Comparison of ENCODE assay signal across 22 cellular contexts in the genomic region with DNA sequence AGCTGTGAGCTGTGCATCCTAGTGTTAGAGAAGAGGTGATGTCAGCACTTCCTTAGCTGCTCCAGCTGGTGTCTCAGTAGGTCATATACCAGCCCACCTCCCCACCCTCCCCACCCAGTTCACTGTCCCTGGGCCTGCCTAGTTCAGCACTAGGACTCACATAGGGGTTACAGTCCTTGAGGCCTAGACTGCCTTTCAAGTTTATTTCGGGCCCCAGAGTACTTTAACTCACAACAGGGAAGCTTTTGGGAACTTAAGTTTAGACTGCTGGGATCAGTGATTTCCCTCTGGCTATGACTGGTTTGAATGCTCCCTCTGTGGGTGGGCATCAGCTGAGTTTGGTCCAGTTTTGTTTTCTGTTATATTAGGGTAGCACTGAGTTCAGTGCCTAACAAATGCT.
A peak's percentile ranks its signal among the peaks of the same experiment; 100 is the strongest.
DNase-seq lines count a peak whose midpoint lies in the region; ATAC-seq and TF ChIP-seq lines count a peak whose summit lies in the region.
"Had no signal": no experiment of that assay in that cellular context is flagged by ENCODE, and none has a peak within 500 bp of the region (broad histone marks: within the 10 kb centered on the region; RNA-seq: fewer than 3 reads in every experiment).

No MANE protein-coding gene starts in this region.

- no peaks in the 10 kb centered on the region for H3K4me1 ChIP-seq in GM23338 (ENCODE audit: insufficient read depth)
- no peaks in the 10 kb centered on the region for H3K4me1 ChIP-seq in body of pancreas
- H3K4me1 ChIP-seq: A549; BE2C; BLaER1 treated with 17β-estradiol and CSF1 and Interleukin-3, amounts not matched to agents 10 nM and 100 nM had no signal

- H3K27ac ChIP-seq in GM23338 (ENCODE audit: low read depth), result no peak overlapping the region
- H3K27ac ChIP-seq in body of pancreas, result no peak overlapping the region
- H3K27ac ChIP-seq: A549; BLaER1 treated with 17β-estradiol and CSF1 and Interleukin-3, amounts not matched to agents 10 nM and 100 nM; GM23248 had no signal

- CTCF ChIA-PET in WTC11 (lab: Charles Lee), result interaction anchor here (1.2 kb wide), 1 partner anchor 15 kb away, joined by 4 read pairs; no protein-coding TSS in a partner anchor

- ATAC-seq in GM23338 (peak; percentile 55), WTC11 (peak; percentile 70), body of pancreas (no peak)
- ATAC-seq: A549 had no signal

- H3K4me3 ChIP-seq in GM23338 (no peak overlapping the region), body of pancreas (no peak overlapping the region)
- H3K4me3 ChIP-seq: A549; BLaER1 treated with 17β-estradiol and CSF1 and Interleukin-3, amounts not matched to agents 10 nM and 100 nM; GM23248 had no signal

- POLR2A ChIA-PET in WTC11 (lab: Charles Lee), result no interaction called here

- peak; percentile 14 for DNase-seq in GM23338 (ENCODE audit: low spot score)
- no peak for DNase-seq in WTC11 (ENCODE audit: low spot score)
- peak; percentile 3 for DNase-seq in foreskin melanocyte
- no peak for DNase-seq in SHP77 (lab: John Stamatoyannopoulos, UW)
- DNase-seq in body of pancreas, result no peak
- DNase-seq in activated T-cell treated with anti-CD3 and anti-CD28 coated beads, Interleukin-2, amount 50 U/mL, for 48 hours, result no peak
- DNase-seq in NOMO-1 treated with dmso at 0.1 percent for 144 hours (lab: John Stamatoyannopoulos, UW; ENCODE audit: unreplicated experiment), result no peak
- DNase-seq: 8988T; ACHN; AML-193; BE2C; CD4-positive, alpha-beta T cell; CD8-positive, alpha-beta memory T cell; DMS 273 treated with DMSO at 0.1 percent for 48 hours; DMS79; EL; GF-D8; GM23248; HCEC 1CT had no signal

- TF ChIP-seq CTCF in GM23338 (conservative IDR thresholded peaks at IDR 0.05; ENCODE audit: low read depth in 2 of 2) (no peak), WTC11 (IDR thresholded peaks at IDR 0.05) (no peak), body of pancreas (IDR thresholded peaks at IDR 0.05) (no peak)

- no peak for TF ChIP-seq POLR2A in body of pancreas (IDR thresholded peaks at IDR 0.05)

- no peaks in the 10 kb centered on the region for H3K36me3 ChIP-seq in GM23338 (ENCODE audit: insufficient read depth)
- no peaks in the 10 kb centered on the region for H3K36me3 ChIP-seq in body of pancreas (replicated peaks in 1 of 2; ENCODE audit: insufficient read depth in 1 of 2, low read depth in 2 of 2)
- H3K36me3 ChIP-seq: BE2C; BLaER1 treated with 17β-estradiol and CSF1 and Interleukin-3, amounts not matched to agents 10 nM and 100 nM had no signal

- H3F3A ChIP-seq in GM23338 (replicated peaks; ENCODE audit: low read depth), result no peaks in the 10 kb centered on the region

- no peaks in the 10 kb centered on the region for H3K9me3 ChIP-seq in body of pancreas
- H3K9me3 ChIP-seq: A549, BE2C had no signal

- H3K4me3 Mint-ChIP-seq in GM23338 (no peak overlapping the region), WTC11 (no peak overlapping the region)
- H3K4me3 Mint-ChIP-seq: CD14-positive monocyte; CD4-positive, alpha-beta T cell; CD8-positive, alpha-beta memory T cell had no signal

- no peaks in the 10 kb centered on the region for H3K79me2 ChIP-seq in GM23338 (replicated peaks; ENCODE audit: insufficient read depth)

- no peaks in the 10 kb centered on the region for H3K9me3 Mint-ChIP-seq in GM23338
- H3K9me3 Mint-ChIP-seq in WTC11, result no peaks in the 10 kb centered on the region

- no peaks in the 10 kb centered on the region for H3K9me2 ChIP-seq in GM23338 (ENCODE audit: insufficient read depth)

- WGBS in body of pancreas, 2 donors, result 36 to 88% methylated on average over 1 of the region's 1 CpG

- H3K27ac Mint-ChIP-seq in GM23338, result no peak overlapping the region
- no peak overlapping the region for H3K27ac Mint-ChIP-seq in WTC11
- H3K27ac Mint-ChIP-seq: CD14-positive monocyte; CD4-positive, alpha-beta T cell; CD8-positive, alpha-beta memory T cell had no signal

- intact Hi-C loops in body of pancreas (cut with DNase I), result no loop called here

- no peak overlapping the region for H3K4me2 ChIP-seq in GM23338
- H3K4me2 ChIP-seq: A549; BLaER1 treated with 17β-estradiol and CSF1 and Interleukin-3, amounts not matched to agents 10 nM and 100 nM had no signal

- no peaks in the 10 kb centered on the region for H3K27me3 Mint-ChIP-seq in GM23338 (ENCODE audit: insufficient read depth, low read depth, poor library complexity)
- H3K27me3 Mint-ChIP-seq in WTC11 (ENCODE audit: low read depth), result peaks cover 100% of the 10 kb centered on the region

- H3K36me3 Mint-ChIP-seq in GM23338 (ENCODE audit: low read depth) (no peaks in the 10 kb centered on the region), WTC11 (no peaks in the 10 kb centered on the region)
- H3K36me3 Mint-ChIP-seq: CD14-positive monocyte had no signal

- no peaks in the 10 kb centered on the region for H3K4me1 Mint-ChIP-seq in GM23338
- no peaks in the 10 kb centered on the region for H3K4me1 Mint-ChIP-seq in WTC11
- H3K4me1 Mint-ChIP-seq: CD14-positive monocyte; CD8-positive, alpha-beta memory T cell had no signal

- peaks cover 9% of the 10 kb centered on the region; the same call in 1 of the 2 replicates for H3K27me3 ChIP-seq in GM23338 (ENCODE audit: insufficient read depth)
- no peaks in the 10 kb centered on the region for H3K27me3 ChIP-seq in body of pancreas
- H3K27me3 ChIP-seq: BE2C; BLaER1 treated with 17β-estradiol and CSF1 and Interleukin-3, amounts not matched to agents 10 nM and 100 nM had no signal

- no peaks in the 10 kb centered on the region for H4K20me1 ChIP-seq in GM23338 (replicated peaks; ENCODE audit: insufficient read depth)
- H4K20me1 ChIP-seq: BLaER1 treated with 17β-estradiol and CSF1 and Interleukin-3, amounts not matched to agents 10 nM and 100 nM had no signal

- no peak overlapping the region for H2AFZ ChIP-seq in GM23338
- H2AFZ ChIP-seq: GM23248 had no signal

TF ChIP-seq in GM23338, 12 proteins besides CTCF, POLR2A, EP300 and RAD21 (continues in another document):
- TF ChIP-seq JUNB (IDR thresholded peaks at IDR 0.05; ENCODE audit: unreplicated experiment), result no peak
- TF ChIP-seq ZNF114 (CRISPR knock-in tag; IDR thresholded peaks at IDR 0.05), result no peak
- TF ChIP-seq, protein P1, sequence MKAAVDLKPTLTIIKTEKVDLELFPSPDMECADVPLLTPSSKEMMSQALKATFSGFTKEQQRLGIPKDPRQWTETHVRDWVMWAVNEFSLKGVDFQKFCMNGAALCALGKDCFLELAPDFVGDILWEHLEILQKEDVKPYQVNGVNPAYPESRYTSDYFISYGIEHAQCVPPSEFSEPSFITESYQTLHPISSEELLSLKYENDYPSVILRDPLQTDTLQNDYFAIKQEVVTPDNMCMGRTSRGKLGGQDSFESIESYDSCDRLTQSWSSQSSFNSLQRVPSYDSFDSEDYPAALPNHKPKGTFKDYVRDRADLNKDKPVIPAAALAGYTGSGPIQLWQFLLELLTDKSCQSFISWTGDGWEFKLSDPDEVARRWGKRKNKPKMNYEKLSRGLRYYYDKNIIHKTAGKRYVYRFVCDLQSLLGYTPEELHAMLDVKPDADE (IDR thresholded peaks at IDR 0.05), result no peak
- TF ChIP-seq CREB1 (CRISPR knock-in tag; IDR thresholded peaks at IDR 0.05; ENCODE audit: low read depth), result no peak
- TF ChIP-seq EZH2phosphoT487 (IDR thresholded peaks at IDR 0.05; ENCODE audit: unreplicated experiment), result no peak
- no peak for TF ChIP-seq EZH2 (IDR thresholded peaks at IDR 0.05; ENCODE audit: low read depth, unreplicated experiment)
- no peak for TF ChIP-seq POLR2AphosphoS5 (IDR thresholded peaks at IDR 0.05; ENCODE audit: low read depth)
- no peak for TF ChIP-seq STAT1 (IDR thresholded peaks at IDR 0.05; ENCODE audit: unreplicated experiment)

TF ChIP-seq in WTC11, 78 proteins besides CTCF, POLR2A, EP300 and RAD21 (continues in another document):
- TF ChIP-seq SMAD4 (CRISPR knock-in tag; IDR thresholded peaks at IDR 0.05) (no peak), RELA (CRISPR knock-in tag; IDR thresholded peaks at IDR 0.05; ENCODE audit: borderline replicate concordance) (no peak), ZNF219 (CRISPR knock-in tag; IDR thresholded peaks at IDR 0.05; ENCODE audit: borderline replicate concordance) (no peak), ZNF416 (CRISPR knock-in tag; IDR thresholded peaks at IDR 0.05) (no peak), FOXP1 (CRISPR knock-in tag; IDR thresholded peaks at IDR 0.05; ENCODE audit: borderline replicate concordance) (no peak), JUN (CRISPR knock-in tag; IDR thresholded peaks at IDR 0.05) (no peak)
- TF ChIP-seq, protein P2, sequence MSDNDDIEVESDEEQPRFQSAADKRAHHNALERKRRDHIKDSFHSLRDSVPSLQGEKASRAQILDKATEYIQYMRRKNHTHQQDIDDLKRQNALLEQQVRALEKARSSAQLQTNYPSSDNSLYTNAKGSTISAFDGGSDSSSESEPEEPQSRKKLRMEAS (CRISPR knock-in tag; IDR thresholded peaks at IDR 0.05), result no peak
- TF ChIP-seq, protein P3, sequence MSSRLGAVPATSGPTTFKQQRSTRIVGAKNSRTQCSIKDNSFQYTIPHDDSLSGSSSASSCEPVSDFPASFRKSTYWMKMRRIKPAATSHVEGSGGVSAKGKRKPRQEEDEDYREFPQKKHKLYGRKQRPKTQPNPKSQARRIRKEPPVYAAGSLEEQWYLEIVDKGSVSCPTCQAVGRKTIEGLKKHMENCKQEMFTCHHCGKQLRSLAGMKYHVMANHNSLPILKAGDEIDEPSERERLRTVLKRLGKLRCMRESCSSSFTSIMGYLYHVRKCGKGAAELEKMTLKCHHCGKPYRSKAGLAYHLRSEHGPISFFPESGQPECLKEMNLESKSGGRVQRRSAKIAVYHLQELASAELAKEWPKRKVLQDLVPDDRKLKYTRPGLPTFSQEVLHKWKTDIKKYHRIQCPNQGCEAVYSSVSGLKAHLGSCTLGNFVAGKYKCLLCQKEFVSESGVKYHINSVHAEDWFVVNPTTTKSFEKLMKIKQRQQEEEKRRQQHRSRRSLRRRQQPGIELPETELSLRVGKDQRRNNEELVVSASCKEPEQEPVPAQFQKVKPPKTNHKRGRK (CRISPR knock-in tag; IDR thresholded peaks at IDR 0.05; ENCODE audit: borderline replicate concordance), result no peak
- TF ChIP-seq, protein P4, sequence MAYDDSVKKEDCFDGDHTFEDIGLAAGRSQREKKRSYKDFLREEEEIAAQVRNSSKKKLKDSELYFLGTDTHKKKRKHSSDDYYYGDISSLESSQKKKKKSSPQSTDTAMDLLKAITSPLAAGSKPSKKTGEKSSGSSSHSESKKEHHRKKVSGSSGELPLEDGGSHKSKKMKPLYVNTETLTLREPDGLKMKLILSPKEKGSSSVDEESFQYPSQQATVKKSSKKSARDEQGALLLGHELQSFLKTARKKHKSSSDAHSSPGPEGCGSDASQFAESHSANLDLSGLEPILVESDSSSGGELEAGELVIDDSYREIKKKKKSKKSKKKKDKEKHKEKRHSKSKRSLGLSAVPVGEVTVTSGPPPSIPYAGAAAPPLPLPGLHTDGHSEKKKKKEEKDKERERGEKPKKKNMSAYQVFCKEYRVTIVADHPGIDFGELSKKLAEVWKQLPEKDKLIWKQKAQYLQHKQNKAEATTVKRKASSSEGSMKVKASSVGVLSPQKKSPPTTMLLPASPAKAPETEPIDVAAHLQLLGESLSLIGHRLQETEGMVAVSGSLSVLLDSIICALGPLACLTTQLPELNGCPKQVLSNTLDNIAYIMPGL (CRISPR knock-in tag; IDR thresholded peaks at IDR 0.05), result no peak

Comparison
In these comparisons a context has a peak if more than half of its experiments do, and no peak if none do; other contexts are left out.
1. DNase-seq: peak in GM23338 (single experiment) and foreskin melanocyte (single experiment); none in WTC11 (single experiment), SHP77 (0 of 2), body of pancreas (0 of 4), activated T-cell treated with anti-CD3 and anti-CD28 coated beads, Interleukin-2, amount 50 U/mL, for 48 hours (0 of 2) and NOMO-1 treated with dmso at 0.1 percent for 144 hours (single experiment).